Comparison of ENCODE assay signal across 1 cellular context in the genomic region with DNA sequence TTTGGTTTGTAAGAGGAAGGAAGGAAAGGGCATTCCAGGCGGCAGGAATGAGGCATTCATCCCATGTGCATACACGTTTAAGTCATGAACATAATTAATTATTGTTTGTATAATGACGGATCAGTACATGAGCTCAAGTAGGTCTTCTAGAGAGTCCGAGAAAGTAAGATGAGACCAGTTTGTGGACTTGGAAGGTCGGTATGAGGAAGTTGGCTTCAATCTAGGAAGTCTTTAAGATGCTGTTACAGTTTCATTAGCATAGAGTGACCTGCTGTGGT.
TF ChIP-seq lines count a peak whose summit lies in the region.

No MANE protein-coding gene starts in this region.

TF ChIP-seq in H1, 55 proteins besides CTCF, POLR2A, EP300 and RAD21:
- TF ChIP-seq SAP30 (IDR thresholded peaks at IDR 0.05; ENCODE audit: insufficient read depth, insufficient replicate concordance, low read length), result no peak
- peak; percentile 44; the same call in 1 of the 2 replicates for TF ChIP-seq TEAD4 (IDR thresholded peaks at IDR 0.05; ENCODE audit: low read depth, low read length)
- no peak for TF ChIP-seq CEBPB (IDR thresholded peaks at IDR 0.05; ENCODE audit: low read depth, low read length)
